Comparison of ENCODE assay signal across 2 cellular contexts in genomic region chr9:4259489-4259888, GRCh38.
TF ChIP-seq lines count a peak whose summit lies in the region.

No MANE protein-coding gene starts in this region.

TF ChIP-seq in SK-N-SH, 30 proteins besides CTCF, POLR2A, EP300 and RAD21 (continued from another document):
- TF ChIP-seq PBX3 (IDR thresholded peaks at IDR 0.05) (no peak), FOXM1 (IDR thresholded peaks at IDR 0.05; ENCODE audit: low read depth) (no peak), EZH2phosphoT487 (IDR thresholded peaks at IDR 0.05; ENCODE audit: borderline replicate concordance, low read depth) (no peak), MXI1 (IDR thresholded peaks at IDR 0.05; ENCODE audit: low read depth, low read length) (no peak), MAX (IDR thresholded peaks at IDR 0.05; ENCODE audit: low read depth) (no peak), NFIC (IDR thresholded peaks at IDR 0.05; ENCODE audit: borderline replicate concordance) (no peak), POLR2AphosphoS5 (IDR thresholded peaks at IDR 0.05; ENCODE audit: low read depth, low read length) (no peak), SMC3 (IDR thresholded peaks at IDR 0.05; ENCODE audit: low read depth, low read length) (no peak), GABPA (IDR thresholded peaks at IDR 0.05; ENCODE audit: low read depth) (no peak), YY1 (IDR thresholded peaks at IDR 0.05; ENCODE audit: low read depth) (no peak), FOSL2 (IDR thresholded peaks at IDR 0.05; ENCODE audit: borderline replicate concordance, low read depth) (no peak), NRF1 (IDR thresholded peaks at IDR 0.05; ENCODE audit: low read depth, low read length) (no peak)
TF ChIP-seq in SK-N-SH: peak in this region for 0.

TF ChIP-seq in SK-N-SH treated with all-trans-retinoic acid at 6 μM for 48 hours, 23 proteins besides CTCF, POLR2A, EP300 and RAD21 (continued from another document):
- no peak for TF ChIP-seq CREB5 (CRISPR knock-in tag; IDR thresholded peaks at IDR 0.05; ENCODE audit: low read depth)
- TF ChIP-seq GLIS3 (CRISPR knock-in tag; IDR thresholded peaks at IDR 0.05): no peak
- no peak for TF ChIP-seq ZFP3 (CRISPR knock-in tag; IDR thresholded peaks at IDR 0.05)
- TF ChIP-seq ZC3H10 (CRISPR knock-in tag; IDR thresholded peaks at IDR 0.05): no peak
- no peak for TF ChIP-seq TCF4 (CRISPR knock-in tag; IDR thresholded peaks at IDR 0.05; ENCODE audit: borderline replicate concordance)
- TF ChIP-seq TOX (CRISPR knock-in tag; IDR thresholded peaks at IDR 0.05; ENCODE audit: borderline replicate concordance): no peak
- TF ChIP-seq SNAI2 (CRISPR knock-in tag; IDR thresholded peaks at IDR 0.05): no peak
- TF ChIP-seq CSDC2 (CRISPR knock-in tag; IDR thresholded peaks at IDR 0.05): no peak
TF ChIP-seq in SK-N-SH treated with all-trans-retinoic acid at 6 μM for 48 hours: peak in this region for 0.
